ENCODE assay signal across 9 cellular contexts in the genomic region with DNA sequence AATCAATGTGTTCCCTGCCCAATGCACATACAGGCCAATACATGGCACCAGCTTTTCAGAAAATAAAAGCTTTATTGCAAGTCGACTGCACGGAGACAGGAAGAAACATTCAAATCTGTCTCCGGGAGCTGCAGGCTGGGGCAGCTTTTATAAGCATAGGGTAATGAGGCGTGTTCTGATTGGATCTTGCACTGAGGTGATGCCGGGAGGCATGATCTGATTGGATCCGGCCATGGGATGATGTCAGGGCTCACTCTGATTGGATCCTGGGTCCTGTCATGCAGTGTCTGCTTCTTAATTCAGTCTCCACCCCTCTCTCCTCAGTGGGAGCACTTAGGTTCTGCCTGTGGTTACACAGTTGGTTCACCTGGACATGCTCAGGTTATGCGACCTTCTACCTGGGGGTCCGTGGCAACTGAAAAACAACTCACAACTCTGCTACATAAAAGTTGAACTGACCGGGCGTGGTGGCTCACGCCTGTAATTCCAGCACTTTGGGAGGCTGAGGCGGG. TPM values are rescaled to one million over a fixed set of nuclear protein-coding genes. Genes with fewer than 3 reads are reported as not detected.
A peak's percentile ranks its signal among the peaks of the same experiment; 100 is the strongest.
DNase-seq lines count a peak whose midpoint lies in the region; ATAC-seq and TF ChIP-seq lines count a peak whose summit lies in the region.
"Had no signal": no experiment of that assay in that cellular context is flagged by ENCODE, and none has a peak within 500 bp of the region (broad histone marks: within the 10 kb centered on the region; RNA-seq: fewer than 3 reads in every experiment).

No MANE protein-coding gene starts in this region.

- H3K36me3 ChIP-seq in GM23338 (ENCODE audit: insufficient read depth) (no peaks in the 10 kb centered on the region), OCI-LY7 (ENCODE audit: insufficient read depth, low read length) (no peaks in the 10 kb centered on the region), gastroesophageal sphincter (no peaks in the 10 kb centered on the region)
- H3K36me3 ChIP-seq: gastrocnemius medialis had no signal

- H3K4me3 ChIP-seq in GM23338 (no peak overlapping the region), OCI-LY7 (ENCODE audit: low read depth, low read length, poor library complexity, severe bottlenecking) (peak overlapping the region; percentile 38), gastroesophageal sphincter (no peak overlapping the region)
- H3K4me3 ChIP-seq: gastrocnemius medialis had no signal

- DNase-seq in EH (ENCODE audit: low read depth) (peak; percentile 42), GM23338 (ENCODE audit: low spot score) (peak; percentile 64), OCI-LY7 (ENCODE audit: low spot score) (peak; percentile 72), iPS-NIHi11 (ENCODE audit: low spot score) (peak; percentile 69), sciatic nerve (ENCODE audit: low spot score) (no peak)
- DNase-seq: gastrocnemius medialis had no signal

- H3K9me2 ChIP-seq in GM23338 (ENCODE audit: insufficient read depth) (no peaks in the 10 kb centered on the region), OCI-LY7 (ENCODE audit: insufficient read depth, low read length) (no peaks in the 10 kb centered on the region)

- peaks cover 4% of the 10 kb centered on the region; the same call in 1 of the 2 replicates for H3K9me3 ChIP-seq in OCI-LY7 (ENCODE audit: low read length)
- no peaks in the 10 kb centered on the region for H3K9me3 ChIP-seq in gastroesophageal sphincter
- H3K9me3 ChIP-seq: gastrocnemius medialis had no signal

- BruUV-seq in OCI-LY7 (replicated peaks; lab: Mats Ljungman, UMichigan): no TSS peak

- CTCF ChIA-PET in OCI-LY7 (lab: Charles Lee; ENCODE audit: unreplicated experiment): no interaction called here

- no peaks in the 10 kb centered on the region for H3K79me2 ChIP-seq in GM23338 (replicated peaks; ENCODE audit: insufficient read depth)
- no peaks in the 10 kb centered on the region for H3K79me2 ChIP-seq in OCI-LY7 (ENCODE audit: insufficient read depth, low read depth, low read length)

- H3K4me3 Mint-ChIP-seq in GM23338: no peak overlapping the region

- no peak for TF ChIP-seq POLR2A in gastroesophageal sphincter (IDR thresholded peaks at IDR 0.05)

- H3K4me1 ChIP-seq in GM23338 (ENCODE audit: insufficient read depth) (peaks cover 7% of the 10 kb centered on the region; the same call in 1 of the 2 replicates), OCI-LY7 (ENCODE audit: insufficient read depth, low read length, poor library complexity, severe bottlenecking) (peaks cover 11% of the 10 kb centered on the region), gastroesophageal sphincter (no peaks in the 10 kb centered on the region)
- H3K4me1 ChIP-seq: gastrocnemius medialis had no signal

- peak overlapping the region; percentile 45; the same call in 1 of the 2 replicates for H3K27ac Mint-ChIP-seq in GM23338

- TF ChIP-seq EP300 in gastroesophageal sphincter (IDR thresholded peaks at IDR 0.05): no peak

- H3F3A ChIP-seq in GM23338 (replicated peaks; ENCODE audit: low read depth): 0 out of 2 replicates have a peak, but pooled peaks cover 8% of the 10 kb centered on the region

- H3K36me3 Mint-ChIP-seq in GM23338 (ENCODE audit: low read depth): no peaks in the 10 kb centered on the region

- H3K27me3 Mint-ChIP-seq in GM23338 (ENCODE audit: insufficient read depth, low read depth, poor library complexity): peaks cover 4% of the 10 kb centered on the region

- POLR2A ChIA-PET in OCI-LY7 (lab: Charles Lee): interaction anchor here (0.6 kb wide), 1 partner anchor 82 kb away, joined by 5 read pairs; no protein-coding TSS in a partner anchor

- H3K4me2 ChIP-seq in GM23338: no peak overlapping the region
- peak overlapping the region; percentile 52 for H3K4me2 ChIP-seq in OCI-LY7 (ENCODE audit: low read length)

- H3K9me3 Mint-ChIP-seq in GM23338: peaks cover 4% of the 10 kb centered on the region; the same call in 1 of the 3 replicates

- H3K27me3 ChIP-seq in GM23338 (ENCODE audit: insufficient read depth): no peaks in the 10 kb centered on the region
- no peaks in the 10 kb centered on the region for H3K27me3 ChIP-seq in gastroesophageal sphincter
- H3K27me3 ChIP-seq: gastrocnemius medialis had no signal

- WGBS in gastroesophageal sphincter (ENCODE audit: low coverage in 1 of 2), 2 donors: 35 to 40% methylated on average over 4 to 5 of the region's 12 CpGs

- intact Hi-C loops in OCI-LY7 (cut with micrococcal nuclease; ENCODE audit: unreplicated experiment) (no loop called here), sciatic nerve (cut with DNase I) (no loop called here)

- H2AFZ ChIP-seq in GM23338 (no peak overlapping the region), OCI-LY7 (ENCODE audit: low read length) (peak overlapping the region; percentile 28; the same call in 1 of the 2 replicates)

- H3K4me1 Mint-ChIP-seq in GM23338: peaks cover 12% of the 10 kb centered on the region

- ATAC-seq in GM23338 (peak; percentile 71), GM18858 (IDR thresholded peaks at IDR 0.05; ENCODE audit: unreplicated experiment) (no peak), HG03045 (IDR thresholded peaks at IDR 0.05; ENCODE audit: unreplicated experiment) (no peak), gastroesophageal sphincter (no peak), sciatic nerve (no peak)
- ATAC-seq: gastrocnemius medialis had no signal

- H3K27ac ChIP-seq in GM23338 (ENCODE audit: low read depth) (peak overlapping the region; percentile 66; the same call in 1 of the 2 replicates), OCI-LY7 (ENCODE audit: low read depth, low read length, poor library complexity, severe bottlenecking) (peak overlapping the region; percentile 50), gastroesophageal sphincter (no peak overlapping the region)
- H3K27ac ChIP-seq: gastrocnemius medialis had no signal

- no peak for TF ChIP-seq CTCF in GM23338 (conservative IDR thresholded peaks at IDR 0.05; ENCODE audit: low read depth in 2 of 2)
- TF ChIP-seq CTCF in OCI-LY7 (conservative IDR thresholded peaks at IDR 0.05; ENCODE audit: low read length): no peak
- no peak for TF ChIP-seq CTCF in gastroesophageal sphincter (IDR thresholded peaks at IDR 0.05)

- no peaks in the 10 kb centered on the region for H4K20me1 ChIP-seq in GM23338 (replicated peaks; ENCODE audit: insufficient read depth)
- no peaks in the 10 kb centered on the region for H4K20me1 ChIP-seq in OCI-LY7 (ENCODE audit: insufficient read depth, low read length)

TF ChIP-seq in GM23338, 12 proteins besides CTCF, POLR2A, EP300 and RAD21:
- TF ChIP-seq POLR2AphosphoS5 (IDR thresholded peaks at IDR 0.05; ENCODE audit: low read depth) (peak; percentile 71), EZH2 (IDR thresholded peaks at IDR 0.05; ENCODE audit: low read depth, unreplicated experiment) (no peak), JUNB (IDR thresholded peaks at IDR 0.05; ENCODE audit: unreplicated experiment) (no peak), EZH2phosphoT487 (IDR thresholded peaks at IDR 0.05; ENCODE audit: unreplicated experiment) (no peak), STAT1 (IDR thresholded peaks at IDR 0.05; ENCODE audit: unreplicated experiment) (no peak)

RNA-seq across cellular contexts. Expression of gene FBN3, which starts 11.8 kb away (rescaled TPM):
- total RNA-seq in GM23338 (2014; rRNA removed; shearing (Covaris generic)): 34.7 and 54.5 TPM in 2 replicates
- polyA plus RNA-seq in GM23338 (2016; fragmentation: Nextera tagmentation; extraction: Ambion mirVana): 7.7 and 8.5 TPM in 2 replicates
- not detected in 2 replicates for total RNA-seq in OCI-LY7 (2014; rRNA removed; shearing (Covaris generic))
- not detected in 2 replicates for total RNA-seq in OCI-LY7 (2022)
- total RNA-seq in gastroesophageal sphincter: under 1 TPM in 1 of 4 donors, not detected in 3; 0.02 TPM
- total RNA-seq in sciatic nerve: 0.85 TPM

RNA-seq across cellular contexts. Expression of gene CERS4, which starts 48.0 kb away (rescaled TPM):
- total RNA-seq in GM23338 (2014; rRNA removed; shearing (Covaris generic)): 96.2 and 109 TPM in 2 replicates
- polyA plus RNA-seq in GM23338 (2016; fragmentation: Nextera tagmentation; extraction: Ambion mirVana): 68.5 and 74.5 TPM in 2 replicates
- total RNA-seq in OCI-LY7 (2014; rRNA removed; shearing (Covaris generic)): 54.9 and 61.8 TPM in 2 replicates
- total RNA-seq in OCI-LY7 (2022) (36.8 and 37.7 TPM in 2 replicates), gastroesophageal sphincter (10 to 100 TPM; 24.8 to 33.8 (median 31.9) TPM), sciatic nerve (66.9 TPM)

Comparison
In these comparisons a context has a peak if more than half of its experiments do, and no peak if none do; other contexts are left out.
1. H3K27ac ChIP-seq: peak in GM23338 (single experiment) and OCI-LY7 (single experiment); none in gastroesophageal sphincter (0 of 4).
2. RNA of gene FBN3, which starts 11.8 kb away (total RNA-seq): 34.7 to 54.5 TPM in GM23338; 0.85 TPM in sciatic nerve (single experiment), not detected in OCI-LY7 and 0.02 TPM in gastroesophageal sphincter; every median in the first group is over 10 times any median in the second.